In genomic region chr2:197803033-197803444, GRCh38 we compare ENCODE assay signal across 1 cellular context.
TF ChIP-seq lines count a peak whose summit lies in the region.

No MANE protein-coding gene starts in this region.

TF ChIP-seq in HCT116, 20 proteins besides CTCF, POLR2A, EP300 and RAD21 (continued from another document):
- no peak for TF ChIP-seq ZBTB33 (IDR thresholded peaks at IDR 0.05; ENCODE audit: extremely low read depth, insufficient replicate concordance, low read length)
- no peak for TF ChIP-seq CEBPB (IDR thresholded peaks at IDR 0.05; ENCODE audit: low read depth)
- no peak for TF ChIP-seq EZH2 (IDR thresholded peaks at IDR 0.05)
- TF ChIP-seq POLR2AphosphoS5 (IDR thresholded peaks at IDR 0.05; ENCODE audit: low read depth, low read length) = no peak
- no peak for TF ChIP-seq SRF (IDR thresholded peaks at IDR 0.05; ENCODE audit: low read depth)
- TF ChIP-seq ELF1 (IDR thresholded peaks at IDR 0.05; ENCODE audit: borderline replicate concordance, low read depth) = no peak
- TF ChIP-seq SIN3A (IDR thresholded peaks at IDR 0.05; ENCODE audit: low read depth) = no peak
- no peak for TF ChIP-seq SP1 (IDR thresholded peaks at IDR 0.05; ENCODE audit: low read depth)
- no peak for TF ChIP-seq ZFX (IDR thresholded peaks at IDR 0.05)
- no peak for TF ChIP-seq FOSL1 (IDR thresholded peaks at IDR 0.05; ENCODE audit: low read depth)
